ENCODE assay signal across 9 cellular contexts in the genomic region with DNA sequence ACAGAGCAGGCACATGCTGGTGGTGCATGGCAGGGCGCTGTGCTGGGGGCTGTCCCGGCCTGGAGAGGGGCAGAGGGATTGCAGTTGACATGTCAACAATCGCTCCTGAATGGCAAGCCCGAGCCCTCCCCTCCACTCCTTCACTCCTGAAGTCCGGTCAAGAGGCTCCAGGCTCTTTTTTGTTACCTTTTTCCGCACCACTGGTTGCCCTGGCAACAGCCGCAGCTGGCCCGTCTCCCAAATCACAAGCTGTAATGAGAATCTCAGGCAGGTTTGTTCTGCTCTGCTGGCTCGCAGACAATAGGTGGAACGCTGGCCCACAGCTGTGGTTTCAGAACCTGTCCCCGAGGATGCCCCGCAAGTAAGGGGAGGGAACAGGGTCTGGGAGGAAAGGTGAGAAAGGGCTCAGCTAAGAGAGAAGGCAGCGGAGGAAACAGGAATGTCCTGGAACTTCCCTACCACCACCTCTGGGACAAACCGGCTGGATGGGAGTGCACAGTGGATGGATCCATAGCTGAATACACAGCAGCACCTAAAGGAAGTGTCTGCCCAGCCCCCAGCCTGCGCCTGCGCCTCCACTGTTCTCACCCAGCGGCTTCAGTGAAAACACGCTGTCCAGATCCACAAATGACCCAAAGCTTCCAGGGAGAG. TPM values are rescaled to one million over a fixed set of nuclear protein-coding genes. Genes with fewer than 3 reads are reported as not detected.
DNase-seq lines count a peak whose midpoint lies in the region; ATAC-seq, FAIRE-seq and TF ChIP-seq lines count a peak whose summit lies in the region.
"Had no signal": no experiment of that assay in that cellular context is flagged by ENCODE, and none has a peak within 500 bp of the region (broad histone marks: within the 10 kb centered on the region; RNA-seq: fewer than 3 reads in every experiment).

No MANE protein-coding gene starts in this region.

- no peaks in the 10 kb centered on the region for H3K36me3 ChIP-seq in HUES64 (ENCODE audit: insufficient read depth, low read length)
- no peaks in the 10 kb centered on the region for H3K36me3 ChIP-seq in HepG2 (replicated peaks in 1 of 2; ENCODE audit: control insufficient read depth in 1 of 2, insufficient read depth in 2 of 2, low read length in 2 of 2)
- no peaks in the 10 kb centered on the region for H3K36me3 ChIP-seq in naive thymus-derived CD4-positive, alpha-beta T cell (ENCODE audit: control insufficient read depth in 2 of 3, insufficient read depth in 3 of 3, low read length in 3 of 3)

- H3K27ac ChIP-seq in HUES64 (ENCODE audit: low read depth, low read length) (no peak overlapping the region), VCaP (peak overlapping the region; percentile 96), HepG2 (ENCODE audit: extremely low read length, insufficient read depth, low read length) (no peak overlapping the region)
- H3K27ac ChIP-seq in naive thymus-derived CD4-positive, alpha-beta T cell (ENCODE audit: low read depth, low read length): no peak overlapping the region

- POLR2A ChIA-PET in HepG2 (lab: Yijun Ruan, JAX): interaction anchor here (0.9 kb wide), 1 partner anchor 137 kb away, joined by 4 read pairs; no protein-coding TSS in a partner anchor
- POLR2A ChIA-PET in naive thymus-derived CD4-positive, alpha-beta T cell (lab: Charles Lee): interaction anchor here (1.6 to 1.8 kb wide), 2 partner anchors 17 to 35 kb away, joined by 3 to 5 read pairs; no protein-coding TSS in a partner anchor

- H2AFZ ChIP-seq in HepG2 (ENCODE audit: low read length): no peak overlapping the region

- no peaks in the 10 kb centered on the region for H3K79me2 ChIP-seq in HepG2 (ENCODE audit: insufficient read depth, low read length)

- H3K27me3 ChIP-seq in HUES64 (ENCODE audit: insufficient read depth, low read length) (no peaks in the 10 kb centered on the region), HepG2 (ENCODE audit: control insufficient read depth in 1 of 2, insufficient read depth in 2 of 2, low read length in 2 of 2) (peaks cover 0 to 36% of the 10 kb centered on the region in 2 experiments; a peak in 3 of 5 replicates)
- no peaks in the 10 kb centered on the region for H3K27me3 ChIP-seq in naive thymus-derived CD4-positive, alpha-beta T cell (ENCODE audit: control insufficient read depth in 2 of 2, insufficient read depth in 2 of 2, low read length in 2 of 2)

- no peak overlapping the region for H3K4me3 ChIP-seq in HUES64 (ENCODE audit: low read length)
- H3K4me3 ChIP-seq in HepG2 (replicated peaks in 1 of 3; ENCODE audit: insufficient read depth in 1 of 3, low read depth in 2 of 3, low read length in 3 of 3): peak overlapping the region in 1 of 3 experiments; percentile 20; a peak in 1 of 6 replicates
- no peak overlapping the region for H3K4me3 ChIP-seq in naive thymus-derived CD4-positive, alpha-beta T cell (ENCODE audit: low read length)

- no peak for TF ChIP-seq EP300 in HepG2 (IDR thresholded peaks at IDR 0.05; ENCODE audit: low read depth in 2 of 2, low read length in 2 of 2)
- TF ChIP-seq EP300 in HepG2 (CRISPR knock-in tag; IDR thresholded peaks at IDR 0.05; ENCODE audit: borderline replicate concordance): no peak

- intact Hi-C loops in HepG2 (cut with micrococcal nuclease; ENCODE audit: unreplicated experiment): loop anchor here (2.0 kb wide), 1 partner anchor 35 kb away; no protein-coding TSS in a partner anchor
- intact Hi-C loops in naive thymus-derived CD4-positive, alpha-beta T cell (cut with micrococcal nuclease): no loop called here

- H3K27me3 Mint-ChIP-seq in naive thymus-derived CD4-positive, alpha-beta T cell: peaks cover 0 to 14% (median 0%) of the 10 kb centered on the region in 5 donors

- no peaks in the 10 kb centered on the region for H3K36me3 Mint-ChIP-seq in naive thymus-derived CD4-positive, alpha-beta T cell

- peaks cover 0 to 3% (median 0%) of the 10 kb centered on the region in 7 donors for H3K4me1 Mint-ChIP-seq in naive thymus-derived CD4-positive, alpha-beta T cell

- CTCF ChIA-PET in HepG2 (lab: Yijun Ruan, JAX; ENCODE audit: low intra/inter-chr PET ratio, low total read pairs): interaction anchor here (0.6 kb wide), 1 partner anchor 574 kb away, joined by 4 read pairs; no protein-coding TSS in a partner anchor
- CTCF ChIA-PET in naive thymus-derived CD4-positive, alpha-beta T cell (lab: Charles Lee): no interaction called here

- in situ Hi-C loops in HepG2 (cut with HindIII; ENCODE audit: extremely low pct_ligation_motif_present, low pct_unique_long_range_greater_than_20kb): no loop called here

- TF ChIP-seq RAD21 in HepG2 (CRISPR knock-in tag; IDR thresholded peaks at IDR 0.05): no peak

- H3K9me3 ChIP-seq in HUES64 (ENCODE audit: insufficient read depth, low read depth, low read length) (no peaks in the 10 kb centered on the region), HepG2 (ENCODE audit: low read length) (peaks cover 6% of the 10 kb centered on the region; the same call in 1 of the 2 replicates)
- no peaks in the 10 kb centered on the region for H3K9me3 ChIP-seq in naive thymus-derived CD4-positive, alpha-beta T cell (ENCODE audit: control insufficient read depth in 2 of 3, low read length in 3 of 3)

- H3K4me1 ChIP-seq in HUES64 (ENCODE audit: insufficient read depth, low read length): peaks cover 38% of the 10 kb centered on the region
- peaks cover 84% of the 10 kb centered on the region for H3K4me1 ChIP-seq in HepG2 (ENCODE audit: insufficient read depth, low read length)
- H3K4me1 ChIP-seq in naive thymus-derived CD4-positive, alpha-beta T cell (ENCODE audit: control insufficient read depth in 2 of 2, insufficient read depth in 2 of 2, low read length in 2 of 2): no peaks in the 10 kb centered on the region

- H3K4me2 ChIP-seq in HepG2 (ENCODE audit: low read depth, low read length): peak overlapping the region; percentile 37; the same call in 1 of the 2 replicates

- DNase-seq in HepG2 (ENCODE audit: low spot score) (no peak), NCI-H446 (lab: John Stamatoyannopoulos, UW) (no peak), cerebellum (ENCODE audit: low spot score) (no peak)
- DNase-seq in naive thymus-derived CD4-positive, alpha-beta T cell: no peak

- no peak for TF ChIP-seq POLR2A in HepG2 (IDR thresholded peaks at IDR 0.05; ENCODE audit: insufficient read depth in 1 of 2, low read depth in 2 of 2, low read length in 2 of 2)

- no peak overlapping the region for H3K4me3 Mint-ChIP-seq in naive thymus-derived CD4-positive, alpha-beta T cell
- H3K4me3 Mint-ChIP-seq: stimulated activated naive CD8-positive, alpha-beta T cell treated with anti-CD3 and anti-CD28 coated beads, Interleukin-15, Interleukin-2, amounts not matched to agents 100 ng/mL and 50 ng/mL, for 24 hours had no signal

- ATAC-seq in GM21367 (IDR thresholded peaks at IDR 0.05; ENCODE audit: unreplicated experiment) (peak; percentile 48), HepG2 (peak; percentile 11; the same call in 1 of the 3 replicates), HG02623 (IDR thresholded peaks at IDR 0.05; ENCODE audit: unreplicated experiment) (no peak)
- ATAC-seq in naive thymus-derived CD4-positive, alpha-beta T cell: no peak

- H3K9me3 Mint-ChIP-seq in naive thymus-derived CD4-positive, alpha-beta T cell: peaks cover 0 to 3% (median 0%) of the 10 kb centered on the region in 11 donors
- H3K9me3 Mint-ChIP-seq: stimulated activated naive CD8-positive, alpha-beta T cell treated with anti-CD3 and anti-CD28 coated beads, Interleukin-15, Interleukin-2, amounts not matched to agents 100 ng/mL and 50 ng/mL, for 24 hours had no signal

- WGBS in HUES64: 44% methylated on average over 17 of the region's 18 CpGs
- WGBS in HepG2 (ENCODE audit: low lambda C conversion rate): 34% methylated on average over 16 of the region's 18 CpGs

- 0 out of 2 replicates have a peak, but pooled peaks have one; percentile 8 for TF ChIP-seq CTCF in VCaP (conservative IDR thresholded peaks at IDR 0.05)
- no peak for TF ChIP-seq CTCF in HepG2 (CRISPR knock-in tag; IDR thresholded peaks at IDR 0.05)

- no peak for FAIRE-seq in HepG2 (lab: Jason Lieb, UNC)

- BruUV-seq in HepG2 (replicated peaks; lab: Mats Ljungman, UMichigan): no TSS peak

- 0 out of 2 replicates have a peak overlapping the region, but pooled peaks have one; percentile 4 for H3K9ac ChIP-seq in HUES64 (ENCODE audit: low read depth, low read length)
- H3K9ac ChIP-seq in HepG2 (ENCODE audit: insufficient read depth, low read depth, low read length): no peak overlapping the region

- no peaks in the 10 kb centered on the region for H4K20me1 ChIP-seq in HepG2 (ENCODE audit: insufficient read depth, low read length)

- no peak overlapping the region for H3K27ac Mint-ChIP-seq in naive thymus-derived CD4-positive, alpha-beta T cell
- H3K27ac Mint-ChIP-seq: stimulated activated naive CD8-positive, alpha-beta T cell treated with anti-CD3 and anti-CD28 coated beads, Interleukin-15, Interleukin-2, amounts not matched to agents 100 ng/mL and 50 ng/mL, for 24 hours had no signal

TF ChIP-seq in HepG2, 621 proteins besides CTCF, POLR2A, EP300 and RAD21 (continues in another document):
- TF ChIP-seq RFX1 (IDR thresholded peaks at IDR 0.05): peak; percentile 48; the same call in 1 of the 2 replicates

RNA-seq across cellular contexts. Expression of a gene that starts 58.9 kb away (rescaled TPM):
- not detected for polyA plus RNA-seq in HUES64 (2013, experiment 1 of 2)
- not detected for polyA plus RNA-seq in HUES64 (2013, experiment 2 of 2)
- total RNA-seq in HepG2 (2016; rRNA removed; fragmentation: Illumina TruSeq; extraction: Trizol) (not detected in 2 replicates), cerebellum (0.09 TPM)
- total RNA-seq in HepG2 (2016; cell fraction: cytosol; rRNA removed; fragmentation: Illumina TruSeq; extraction: Trizol; ENCODE audit: low read depth): not detected in 2 replicates
- not detected in 2 replicates for total RNA-seq in HepG2 (2016; cell fraction: insoluble cytoplasmic fraction; rRNA removed; fragmentation: Illumina TruSeq; extraction: Trizol)
- not detected in 2 replicates for total RNA-seq in HepG2 (2016; cell fraction: membrane; rRNA removed; fragmentation: Illumina TruSeq; extraction: Trizol)
- not detected in 2 replicates for total RNA-seq in HepG2 (2016; cell fraction: nucleus; rRNA removed; fragmentation: Illumina TruSeq; extraction: Trizol)
- not detected in 2 replicates for polyA plus RNA-seq in HepG2 (2011; rRNA removed)
- not detected in 2 replicates for polyA plus RNA-seq in HepG2 (2011; cell fraction: cytosol; rRNA removed)
- not detected in 2 replicates for polyA plus RNA-seq in HepG2 (2011; cell fraction: nucleus; rRNA removed)
- not detected in 2 replicates for polyA plus RNA-seq in HepG2 (2012)
- not detected in 2 replicates for polyA plus RNA-seq in HepG2 (2016; cell fraction: cytosol; fragmentation: Illumina TruSeq; extraction: Trizol; ENCODE audit: low read depth)
- polyA plus RNA-seq in HepG2 (2016; cell fraction: insoluble cytoplasmic fraction; fragmentation: Illumina TruSeq; extraction: Trizol; ENCODE audit: low read depth): not detected in 2 replicates
- not detected in 2 replicates for polyA plus RNA-seq in HepG2 (2016; cell fraction: membrane; fragmentation: Illumina TruSeq; extraction: Trizol; ENCODE audit: low read depth)
- polyA plus RNA-seq in HepG2 (2016; cell fraction: nucleus; fragmentation: Illumina TruSeq; extraction: Trizol; ENCODE audit: insufficient read depth, low read depth): not detected in 2 replicates
- polyA minus RNA-seq in HepG2 (2011; rRNA and poly(A)+ RNA removed; ENCODE audit: low replicate concordance): not detected in 2 replicates
- not detected in 2 replicates for polyA minus RNA-seq in HepG2 (2011; cell fraction: cytosol; rRNA and poly(A)+ RNA removed)
- not detected in 2 replicates for polyA minus RNA-seq in HepG2 (2011; cell fraction: nucleus; rRNA and poly(A)+ RNA removed)
- not detected for total RNA-seq in naive thymus-derived CD4-positive, alpha-beta T cell
- not detected for polyA plus RNA-seq in naive thymus-derived CD4-positive, alpha-beta T cell

Comparison
In these comparisons a context has a peak if more than half of its experiments do, and no peak if none do; other contexts are left out.
1. ATAC-seq: peak in GM21367 (single experiment) and HepG2 (single experiment); none in naive thymus-derived CD4-positive, alpha-beta T cell (single experiment) and HG02623 (single experiment).